1 cellular context compared by ENCODE assay signal in genomic region chr3:65953881-65954733, GRCh38.
TF ChIP-seq lines count a peak whose summit lies in the region.

No MANE protein-coding gene starts in this region.

TF ChIP-seq in HepG2, 621 proteins besides CTCF, POLR2A, EP300 and RAD21 (continued from another document and continues in another):
- TF ChIP-seq HIC2 (CRISPR knock-in tag; IDR thresholded peaks at IDR 0.05; ENCODE audit: low read depth) (peak; percentile 82), REXO4 (CRISPR knock-in tag; IDR thresholded peaks at IDR 0.05; ENCODE audit: borderline replicate concordance) (no peak), ZNF451 (CRISPR knock-in tag; IDR thresholded peaks at IDR 0.05) (no peak), NFKBIZ (CRISPR knock-in tag; IDR thresholded peaks at IDR 0.05) (no peak), ZNF263 (CRISPR knock-in tag; IDR thresholded peaks at IDR 0.05) (no peak), ISX (CRISPR knock-in tag; conservative IDR thresholded peaks at IDR 0.05) (no peak), ZNF766 (CRISPR knock-in tag; IDR thresholded peaks at IDR 0.05; ENCODE audit: borderline replicate concordance) (no peak), SKIL (CRISPR knock-in tag; IDR thresholded peaks at IDR 0.05; ENCODE audit: borderline replicate concordance) (no peak), POGZ (CRISPR knock-in tag; IDR thresholded peaks at IDR 0.05) (peak; percentile 81), ZNF3 (CRISPR knock-in tag; IDR thresholded peaks at IDR 0.05) (no peak), AKNA (CRISPR knock-in tag; IDR thresholded peaks at IDR 0.05; ENCODE audit: borderline replicate concordance) (no peak), ASH2L (IDR thresholded peaks at IDR 0.05; ENCODE audit: insufficient read length, low read depth, low read length) (peak; percentile 19), ZNF468 (CRISPR knock-in tag; IDR thresholded peaks at IDR 0.05) (no peak), ZNF558 (CRISPR knock-in tag; IDR thresholded peaks at IDR 0.05; ENCODE audit: borderline replicate concordance) (no peak), PRDM10 (CRISPR knock-in tag; IDR thresholded peaks at IDR 0.05; ENCODE audit: low read depth) (no peak), SIN3B (IDR thresholded peaks at IDR 0.05; ENCODE audit: low read length) (no peak), NR2F6 (IDR thresholded peaks at IDR 0.05) (0 out of 2 replicates have a peak, but pooled peaks have one; percentile 37), NR2F6 (CRISPR knock-in tag; IDR thresholded peaks at IDR 0.05) (no peak; the same call in 1 of the 2 replicates), HNRNPLL (IDR thresholded peaks at IDR 0.05; ENCODE audit: low read depth, low read length, poor library complexity, severe bottlenecking) (no peak), TMF1 (CRISPR knock-in tag; IDR thresholded peaks at IDR 0.05; ENCODE audit: low read depth) (no peak)
- TF ChIP-seq, protein P1, sequence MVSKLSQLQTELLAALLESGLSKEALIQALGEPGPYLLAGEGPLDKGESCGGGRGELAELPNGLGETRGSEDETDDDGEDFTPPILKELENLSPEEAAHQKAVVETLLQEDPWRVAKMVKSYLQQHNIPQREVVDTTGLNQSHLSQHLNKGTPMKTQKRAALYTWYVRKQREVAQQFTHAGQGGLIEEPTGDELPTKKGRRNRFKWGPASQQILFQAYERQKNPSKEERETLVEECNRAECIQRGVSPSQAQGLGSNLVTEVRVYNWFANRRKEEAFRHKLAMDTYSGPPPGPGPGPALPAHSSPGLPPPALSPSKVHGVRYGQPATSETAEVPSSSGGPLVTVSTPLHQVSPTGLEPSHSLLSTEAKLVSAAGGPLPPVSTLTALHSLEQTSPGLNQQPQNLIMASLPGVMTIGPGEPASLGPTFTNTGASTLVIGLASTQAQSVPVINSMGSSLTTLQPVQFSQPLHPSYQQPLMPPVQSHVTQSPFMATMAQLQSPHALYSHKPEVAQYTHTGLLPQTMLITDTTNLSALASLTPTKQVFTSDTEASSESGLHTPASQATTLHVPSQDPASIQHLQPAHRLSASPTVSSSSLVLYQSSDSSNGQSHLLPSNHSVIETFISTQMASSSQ (IDR thresholded peaks at IDR 0.05; ENCODE audit: low read depth): peak; percentile 79
- TF ChIP-seq, protein P1 (CRISPR knock-in tag; IDR thresholded peaks at IDR 0.05; ENCODE audit: borderline replicate concordance): peak; percentile 88; the same call in 1 of the 2 replicates
- TF ChIP-seq, protein P2, sequence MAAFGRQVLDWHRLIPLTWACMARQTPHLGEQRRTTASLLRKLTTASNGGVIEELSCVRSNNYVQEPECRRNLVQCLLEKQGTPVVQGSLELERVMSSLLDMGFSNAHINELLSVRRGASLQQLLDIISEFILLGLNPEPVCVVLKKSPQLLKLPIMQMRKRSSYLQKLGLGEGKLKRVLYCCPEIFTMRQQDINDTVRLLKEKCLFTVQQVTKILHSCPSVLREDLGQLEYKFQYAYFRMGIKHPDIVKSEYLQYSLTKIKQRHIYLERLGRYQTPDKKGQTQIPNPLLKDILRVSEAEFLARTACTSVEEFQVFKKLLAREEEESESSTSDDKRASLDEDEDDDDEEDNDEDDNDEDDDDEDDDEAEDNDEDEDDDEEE (CRISPR knock-in tag; IDR thresholded peaks at IDR 0.05): no peak
- TF ChIP-seq, protein P3, sequence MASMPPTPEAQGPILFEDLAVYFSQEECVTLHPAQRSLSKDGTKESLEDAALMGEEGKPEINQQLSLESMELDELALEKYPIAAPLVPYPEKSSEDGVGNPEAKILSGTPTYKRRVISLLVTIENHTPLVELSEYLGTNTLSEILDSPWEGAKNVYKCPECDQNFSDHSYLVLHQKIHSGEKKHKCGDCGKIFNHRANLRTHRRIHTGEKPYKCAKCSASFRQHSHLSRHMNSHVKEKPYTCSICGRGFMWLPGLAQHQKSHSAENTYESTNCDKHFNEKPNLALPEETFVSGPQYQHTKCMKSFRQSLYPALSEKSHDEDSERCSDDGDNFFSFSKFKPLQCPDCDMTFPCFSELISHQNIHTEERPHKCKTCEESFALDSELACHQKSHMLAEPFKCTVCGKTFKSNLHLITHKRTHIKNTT (CRISPR knock-in tag; IDR thresholded peaks at IDR 0.05): no peak
- TF ChIP-seq, protein P4, sequence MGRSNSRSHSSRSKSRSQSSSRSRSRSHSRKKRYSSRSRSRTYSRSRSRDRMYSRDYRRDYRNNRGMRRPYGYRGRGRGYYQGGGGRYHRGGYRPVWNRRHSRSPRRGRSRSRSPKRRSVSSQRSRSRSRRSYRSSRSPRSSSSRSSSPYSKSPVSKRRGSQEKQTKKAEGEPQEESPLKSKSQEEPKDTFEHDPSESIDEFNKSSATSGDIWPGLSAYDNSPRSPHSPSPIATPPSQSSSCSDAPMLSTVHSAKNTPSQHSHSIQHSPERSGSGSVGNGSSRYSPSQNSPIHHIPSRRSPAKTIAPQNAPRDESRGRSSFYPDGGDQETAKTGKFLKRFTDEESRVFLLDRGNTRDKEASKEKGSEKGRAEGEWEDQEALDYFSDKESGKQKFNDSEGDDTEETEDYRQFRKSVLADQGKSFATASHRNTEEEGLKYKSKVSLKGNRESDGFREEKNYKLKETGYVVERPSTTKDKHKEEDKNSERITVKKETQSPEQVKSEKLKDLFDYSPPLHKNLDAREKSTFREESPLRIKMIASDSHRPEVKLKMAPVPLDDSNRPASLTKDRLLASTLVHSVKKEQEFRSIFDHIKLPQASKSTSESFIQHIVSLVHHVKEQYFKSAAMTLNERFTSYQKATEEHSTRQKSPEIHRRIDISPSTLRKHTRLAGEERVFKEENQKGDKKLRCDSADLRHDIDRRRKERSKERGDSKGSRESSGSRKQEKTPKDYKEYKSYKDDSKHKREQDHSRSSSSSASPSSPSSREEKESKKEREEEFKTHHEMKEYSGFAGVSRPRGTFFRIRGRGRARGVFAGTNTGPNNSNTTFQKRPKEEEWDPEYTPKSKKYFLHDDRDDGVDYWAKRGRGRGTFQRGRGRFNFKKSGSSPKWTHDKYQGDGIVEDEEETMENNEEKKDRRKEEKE (IDR thresholded peaks at IDR 0.05): no peak
- TF ChIP-seq, protein P5, sequence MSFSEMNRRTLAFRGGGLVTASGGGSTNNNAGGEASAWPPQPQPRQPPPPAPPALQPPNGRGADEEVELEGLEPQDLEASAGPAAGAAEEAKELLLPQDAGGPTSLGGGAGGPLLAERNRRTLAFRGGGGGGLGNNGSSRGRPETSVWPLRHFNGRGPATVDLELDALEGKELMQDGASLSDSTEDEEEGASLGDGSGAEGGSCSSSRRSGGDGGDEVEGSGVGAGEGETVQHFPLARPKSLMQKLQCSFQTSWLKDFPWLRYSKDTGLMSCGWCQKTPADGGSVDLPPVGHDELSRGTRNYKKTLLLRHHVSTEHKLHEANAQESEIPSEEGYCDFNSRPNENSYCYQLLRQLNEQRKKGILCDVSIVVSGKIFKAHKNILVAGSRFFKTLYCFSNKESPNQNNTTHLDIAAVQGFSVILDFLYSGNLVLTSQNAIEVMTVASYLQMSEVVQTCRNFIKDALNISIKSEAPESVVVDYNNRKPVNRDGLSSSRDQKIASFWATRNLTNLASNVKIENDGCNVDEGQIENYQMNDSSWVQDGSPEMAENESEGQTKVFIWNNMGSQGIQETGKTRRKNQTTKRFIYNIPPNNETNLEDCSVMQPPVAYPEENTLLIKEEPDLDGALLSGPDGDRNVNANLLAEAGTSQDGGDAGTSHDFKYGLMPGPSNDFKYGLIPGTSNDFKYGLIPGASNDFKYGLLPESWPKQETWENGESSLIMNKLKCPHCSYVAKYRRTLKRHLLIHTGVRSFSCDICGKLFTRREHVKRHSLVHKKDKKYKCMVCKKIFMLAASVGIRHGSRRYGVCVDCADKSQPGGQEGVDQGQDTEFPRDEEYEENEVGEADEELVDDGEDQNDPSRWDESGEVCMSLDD (CRISPR knock-in tag; IDR thresholded peaks at IDR 0.05; ENCODE audit: borderline replicate concordance): no peak
